1 cellular context compared by ENCODE assay signal in the genomic region with DNA sequence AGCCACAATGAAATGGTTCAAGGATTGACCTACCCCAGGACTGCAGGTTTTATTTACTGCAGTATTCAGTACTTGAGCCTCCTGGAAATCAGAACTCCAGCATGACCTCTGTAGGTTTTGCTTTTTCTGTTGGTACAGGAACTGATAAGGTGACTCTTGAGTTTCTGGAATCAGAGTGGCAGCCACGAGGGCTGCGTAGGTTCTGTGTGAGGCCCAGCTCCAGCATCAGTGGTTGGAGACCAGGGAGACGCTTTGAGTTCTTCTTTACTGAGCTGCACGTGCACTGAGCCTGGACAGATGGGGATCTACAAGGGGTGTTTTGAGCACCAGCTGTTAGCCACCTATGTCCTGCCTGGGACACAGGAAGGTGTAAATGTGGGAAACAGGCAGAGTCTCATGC.
TF ChIP-seq lines count a peak whose summit lies in the region.

No MANE protein-coding gene starts in this region.

TF ChIP-seq in GM23338, 12 proteins besides CTCF, POLR2A, EP300 and RAD21 (continued from another document):
- TF ChIP-seq, protein P1, sequence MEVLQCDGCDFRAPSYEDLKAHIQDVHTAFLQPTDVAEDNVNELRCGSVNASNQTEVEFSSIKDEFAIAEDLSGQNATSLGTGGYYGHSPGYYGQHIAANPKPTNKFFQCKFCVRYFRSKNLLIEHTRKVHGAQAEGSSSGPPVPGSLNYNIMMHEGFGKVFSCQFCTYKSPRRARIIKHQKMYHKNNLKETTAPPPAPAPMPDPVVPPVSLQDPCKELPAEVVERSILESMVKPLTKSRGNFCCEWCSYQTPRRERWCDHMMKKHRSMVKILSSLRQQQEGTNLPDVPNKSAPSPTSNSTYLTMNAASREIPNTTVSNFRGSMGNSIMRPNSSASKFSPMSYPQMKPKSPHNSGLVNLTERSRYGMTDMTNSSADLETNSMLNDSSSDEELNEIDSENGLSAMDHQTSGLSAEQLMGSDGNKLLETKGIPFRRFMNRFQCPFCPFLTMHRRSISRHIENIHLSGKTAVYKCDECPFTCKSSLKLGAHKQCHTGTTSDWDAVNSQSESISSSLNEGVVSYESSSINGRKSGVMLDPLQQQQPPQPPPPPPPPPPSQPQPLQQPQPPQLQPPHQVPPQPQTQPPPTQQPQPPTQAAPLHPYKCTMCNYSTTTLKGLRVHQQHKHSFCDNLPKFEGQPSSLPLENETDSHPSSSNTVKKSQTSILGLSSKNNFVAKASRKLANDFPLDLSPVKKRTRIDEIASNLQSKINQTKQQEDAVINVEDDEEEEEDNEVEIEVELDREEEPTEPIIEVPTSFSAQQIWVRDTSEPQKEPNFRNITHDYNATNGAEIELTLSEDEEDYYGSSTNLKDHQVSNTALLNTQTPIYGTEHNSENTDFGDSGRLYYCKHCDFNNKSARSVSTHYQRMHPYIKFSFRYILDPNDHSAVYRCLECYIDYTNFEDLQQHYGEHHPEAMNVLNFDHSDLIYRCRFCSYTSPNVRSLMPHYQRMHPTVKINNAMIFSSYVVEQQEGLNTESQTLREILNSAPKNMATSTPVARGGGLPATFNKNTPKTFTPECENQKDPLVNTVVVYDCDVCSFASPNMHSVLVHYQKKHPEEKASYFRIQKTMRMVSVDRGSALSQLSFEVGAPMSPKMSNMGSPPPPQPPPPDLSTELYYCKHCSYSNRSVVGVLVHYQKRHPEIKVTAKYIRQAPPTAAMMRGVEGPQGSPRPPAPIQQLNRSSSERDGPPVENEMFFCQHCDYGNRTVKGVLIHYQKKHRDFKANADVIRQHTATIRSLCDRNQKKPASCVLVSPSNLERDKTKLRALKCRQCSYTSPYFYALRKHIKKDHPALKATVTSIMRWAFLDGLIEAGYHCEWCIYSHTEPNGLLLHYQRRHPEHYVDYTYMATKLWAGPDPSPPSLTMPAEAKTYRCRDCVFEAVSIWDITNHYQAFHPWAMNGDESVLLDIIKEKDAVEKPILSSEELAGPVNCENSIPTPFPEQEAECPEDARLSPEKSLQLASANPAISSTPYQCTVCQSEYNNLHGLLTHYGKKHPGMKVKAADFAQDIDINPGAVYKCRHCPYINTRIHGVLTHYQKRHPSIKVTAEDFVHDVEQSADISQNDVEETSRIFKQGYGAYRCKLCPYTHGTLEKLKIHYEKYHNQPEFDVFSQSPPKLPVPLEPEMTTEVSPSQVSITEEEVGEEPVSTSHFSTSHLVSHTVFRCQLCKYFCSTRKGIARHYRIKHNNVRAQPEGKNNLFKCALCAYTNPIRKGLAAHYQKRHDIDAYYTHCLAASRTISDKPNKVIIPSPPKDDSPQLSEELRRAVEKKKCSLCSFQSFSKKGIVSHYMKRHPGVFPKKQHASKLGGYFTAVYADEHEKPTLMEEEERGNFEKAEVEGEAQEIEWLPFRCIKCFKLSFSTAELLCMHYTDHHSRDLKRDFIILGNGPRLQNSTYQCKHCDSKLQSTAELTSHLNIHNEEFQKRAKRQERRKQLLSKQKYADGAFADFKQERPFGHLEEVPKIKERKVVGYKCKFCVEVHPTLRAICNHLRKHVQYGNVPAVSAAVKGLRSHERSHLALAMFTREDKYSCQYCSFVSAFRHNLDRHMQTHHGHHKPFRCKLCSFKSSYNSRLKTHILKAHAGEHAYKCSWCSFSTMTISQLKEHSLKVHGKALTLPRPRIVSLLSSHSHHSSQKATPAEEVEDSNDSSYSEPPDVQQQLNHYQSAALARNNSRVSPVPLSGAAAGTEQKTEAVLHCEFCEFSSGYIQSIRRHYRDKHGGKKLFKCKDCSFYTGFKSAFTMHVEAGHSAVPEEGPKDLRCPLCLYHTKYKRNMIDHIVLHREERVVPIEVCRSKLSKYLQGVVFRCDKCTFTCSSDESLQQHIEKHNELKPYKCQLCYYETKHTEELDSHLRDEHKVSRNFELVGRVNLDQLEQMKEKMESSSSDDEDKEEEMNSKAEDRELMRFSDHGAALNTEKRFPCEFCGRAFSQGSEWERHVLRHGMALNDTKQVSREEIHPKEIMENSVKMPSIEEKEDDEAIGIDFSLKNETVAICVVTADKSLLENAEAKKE (CRISPR knock-in tag; IDR thresholded peaks at IDR 0.05) = no peak
- TF ChIP-seq JUNB (IDR thresholded peaks at IDR 0.05; ENCODE audit: unreplicated experiment) = no peak
- TF ChIP-seq CREB1 (CRISPR knock-in tag; IDR thresholded peaks at IDR 0.05; ENCODE audit: low read depth) = no peak
- TF ChIP-seq, protein P2, sequence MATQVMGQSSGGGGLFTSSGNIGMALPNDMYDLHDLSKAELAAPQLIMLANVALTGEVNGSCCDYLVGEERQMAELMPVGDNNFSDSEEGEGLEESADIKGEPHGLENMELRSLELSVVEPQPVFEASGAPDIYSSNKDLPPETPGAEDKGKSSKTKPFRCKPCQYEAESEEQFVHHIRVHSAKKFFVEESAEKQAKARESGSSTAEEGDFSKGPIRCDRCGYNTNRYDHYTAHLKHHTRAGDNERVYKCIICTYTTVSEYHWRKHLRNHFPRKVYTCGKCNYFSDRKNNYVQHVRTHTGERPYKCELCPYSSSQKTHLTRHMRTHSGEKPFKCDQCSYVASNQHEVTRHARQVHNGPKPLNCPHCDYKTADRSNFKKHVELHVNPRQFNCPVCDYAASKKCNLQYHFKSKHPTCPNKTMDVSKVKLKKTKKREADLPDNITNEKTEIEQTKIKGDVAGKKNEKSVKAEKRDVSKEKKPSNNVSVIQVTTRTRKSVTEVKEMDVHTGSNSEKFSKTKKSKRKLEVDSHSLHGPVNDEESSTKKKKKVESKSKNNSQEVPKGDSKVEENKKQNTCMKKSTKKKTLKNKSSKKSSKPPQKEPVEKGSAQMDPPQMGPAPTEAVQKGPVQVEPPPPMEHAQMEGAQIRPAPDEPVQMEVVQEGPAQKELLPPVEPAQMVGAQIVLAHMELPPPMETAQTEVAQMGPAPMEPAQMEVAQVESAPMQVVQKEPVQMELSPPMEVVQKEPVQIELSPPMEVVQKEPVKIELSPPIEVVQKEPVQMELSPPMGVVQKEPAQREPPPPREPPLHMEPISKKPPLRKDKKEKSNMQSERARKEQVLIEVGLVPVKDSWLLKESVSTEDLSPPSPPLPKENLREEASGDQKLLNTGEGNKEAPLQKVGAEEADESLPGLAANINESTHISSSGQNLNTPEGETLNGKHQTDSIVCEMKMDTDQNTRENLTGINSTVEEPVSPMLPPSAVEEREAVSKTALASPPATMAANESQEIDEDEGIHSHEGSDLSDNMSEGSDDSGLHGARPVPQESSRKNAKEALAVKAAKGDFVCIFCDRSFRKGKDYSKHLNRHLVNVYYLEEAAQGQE (IDR thresholded peaks at IDR 0.05; ENCODE audit: unreplicated experiment) = no peak
- TF ChIP-seq EZH2 (IDR thresholded peaks at IDR 0.05; ENCODE audit: low read depth, unreplicated experiment) = no peak
- TF ChIP-seq ZNF114 (CRISPR knock-in tag; IDR thresholded peaks at IDR 0.05) = no peak
- no peak for TF ChIP-seq ZNF331 (CRISPR knock-in tag; IDR thresholded peaks at IDR 0.05; ENCODE audit: low read depth)
- TF ChIP-seq EZH2phosphoT487 (IDR thresholded peaks at IDR 0.05; ENCODE audit: unreplicated experiment) = no peak
- no peak for TF ChIP-seq STAT1 (IDR thresholded peaks at IDR 0.05; ENCODE audit: unreplicated experiment)
TF ChIP-seq in GM23338: peak in this region for 0.
